In genomic region chr18:47150029-47150823, GRCh38 we compare ENCODE assay signal across 8 cellular contexts. TPM values are rescaled to one million over a fixed set of nuclear protein-coding genes. Genes with fewer than 3 reads are reported as not detected.
DNase-seq lines count a peak whose midpoint lies in the region; ATAC-seq and TF ChIP-seq lines count a peak whose summit lies in the region.

A gene with protein sequence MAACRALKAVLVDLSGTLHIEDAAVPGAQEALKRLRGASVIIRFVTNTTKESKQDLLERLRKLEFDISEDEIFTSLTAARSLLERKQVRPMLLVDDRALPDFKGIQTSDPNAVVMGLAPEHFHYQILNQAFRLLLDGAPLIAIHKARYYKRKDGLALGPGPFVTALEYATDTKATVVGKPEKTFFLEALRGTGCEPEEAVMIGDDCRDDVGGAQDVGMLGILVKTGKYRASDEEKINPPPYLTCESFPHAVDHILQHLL (minus strand): TSS chr18:47150500. CDS start chr18:47136439, 14,061 bp downstream.

- no peaks in the 10 kb centered on the region for H3K27me3 ChIP-seq in ACC112 (ENCODE audit: insufficient read depth, low read length)

- CTCF ChIA-PET in activated B cell treated with CpG ODN at 0.5 μM for 24 hours (lab: Charles Lee): interaction anchor here (2.5 kb wide), 1 partner anchor 54 kb away, joined by 9 read pairs; no protein-coding TSS in a partner anchor

- H3K4me3 ChIP-seq in ACC112 (ENCODE audit: low read depth, low read length) (peak within 1 kb of the TSS; percentile 97), cardiac fibroblast (replicated peaks in 1 of 2; ENCODE audit: low read depth in 2 of 2, low read length in 2 of 2) (peak within 1 kb of the TSS; percentile 62 to 77)

- TF ChIP-seq CTCF in activated B cell treated with CpG ODN at 0.5 μM for 24 hours (IDR thresholded peaks at IDR 0.05) (no peak), cardiac fibroblast (IDR thresholded peaks at IDR 0.05; ENCODE audit: low read depth, low read length) (peak; percentile 0)

- peaks cover 30% of the 10 kb centered on the region for H3K36me3 Mint-ChIP-seq in activated B cell treated with CpG ODN at 0.5 μM for 24 hours (ENCODE audit: low read depth)

- peak; percentile 70 for DNase-seq in NCI-H2196 treated with DMSO at 0.1 percent for 48 hours (lab: John Stamatoyannopoulos, UW; ENCODE audit: unreplicated experiment)
- DNase-seq in activated B cell treated with CpG ODN at 0.5 μM for 24 hours: peak; percentile 75
- DNase-seq in cardiac fibroblast (ENCODE audit: low read depth in 2 of 2): peak; percentile 79 to 83
- peak; percentile 80 for DNase-seq in inferior parietal cortex (ENCODE audit: extremely low spot score)
- peak; percentile 71 to 86 for DNase-seq in stimulated activated CD4-positive, alpha-beta T cell treated with anti-CD3 and anti-CD28 coated beads, Interleukin-12 subunit alpha, Interleukin-12 subunit beta, amount 100 ng/mL, for 24 hours (ENCODE audit: low read depth in 2 of 2)

- H3K27ac ChIP-seq in ACC112 (ENCODE audit: low read depth, low read length): peak within 1 kb of the TSS; percentile 81

- peak within 1 kb of the TSS; percentile 93 for H2AFZ ChIP-seq in ACC112 (ENCODE audit: low read length, unreplicated experiment)

- H3K4me1 Mint-ChIP-seq in activated B cell treated with CpG ODN at 0.5 μM for 24 hours: peaks cover 30% of the 10 kb centered on the region

- H3K79me2 ChIP-seq in ACC112 (ENCODE audit: control insufficient read depth, insufficient read depth, low read length, unreplicated experiment): peaks cover 44% of the 10 kb centered on the region

- peak within 1 kb of the TSS; percentile 92 for H3K4me3 Mint-ChIP-seq in activated B cell treated with CpG ODN at 0.5 μM for 24 hours

- peak within 1 kb of the TSS; percentile 84 for H3K27ac Mint-ChIP-seq in activated B cell treated with CpG ODN at 0.5 μM for 24 hours

- H3K27me3 Mint-ChIP-seq in activated B cell treated with CpG ODN at 0.5 μM for 24 hours: no peaks in the 10 kb centered on the region

- H3K4me1 ChIP-seq in ACC112 (ENCODE audit: control insufficient read depth, insufficient read depth, low read length, unreplicated experiment): peaks cover 11% of the 10 kb centered on the region

- POLR2A ChIA-PET in activated B cell treated with CpG ODN at 0.5 μM for 24 hours (lab: Charles Lee): interaction anchor here (0.6 to 2.0 kb wide), 8 partner anchors 24 to 1086 kb away, joined by 3 to 8 read pairs (median 5); partner anchors contain the start of genes KATNAL2 and PIAS2

- intact Hi-C loops in activated B cell treated with CpG ODN at 0.5 μM for 24 hours (cut with micrococcal nuclease): loop anchor here (1.0 to 5.0 kb wide), 3 partner anchors 26 to 978 kb away; partner anchors contain the start of genes IER3IP1 and SMAD2

- ATAC-seq in GM18861 (IDR thresholded peaks at IDR 0.05; ENCODE audit: unreplicated experiment): peak; percentile 88
- peak; percentile 95 for ATAC-seq in HG03095 (IDR thresholded peaks at IDR 0.05; ENCODE audit: unreplicated experiment)
- ATAC-seq in activated B cell treated with CpG ODN at 0.5 μM for 24 hours (ENCODE audit: low read depth): peak; percentile 83

- peaks cover 12% of the 10 kb centered on the region; the same call in 1 of the 2 replicates for H3K36me3 ChIP-seq in ACC112 (ENCODE audit: insufficient read depth, low read length)

- H3K9me3 Mint-ChIP-seq in activated B cell treated with CpG ODN at 0.5 μM for 24 hours: no peaks in the 10 kb centered on the region

RNA-seq across cellular contexts. Expression of the gene that starts here (rescaled TPM):
- 36.6 and 38.8 TPM in 2 replicates for total RNA-seq in activated B cell treated with CpG ODN at 0.5 μM for 24 hours

Comparison
In these comparisons a context has a peak if more than half of its experiments do, and no peak if none do; other contexts are left out.
1. Peak in every context shown above with its lines: DNase-seq, ATAC-seq, H3K4me3 ChIP-seq and H3K27ac ChIP-seq.